In genomic region chr18:22637787-22638186, GRCh38 we compare ENCODE assay signal across 16 cellular contexts.
DNase-seq lines count a peak whose midpoint lies in the region; ATAC-seq and TF ChIP-seq lines count a peak whose summit lies in the region.
"Had no signal": no experiment of that assay in that cellular context is flagged by ENCODE, and none has a peak within 500 bp of the region (broad histone marks: within the 10 kb centered on the region; RNA-seq: fewer than 3 reads in every experiment).

No MANE protein-coding gene starts in this region.

- ATAC-seq in HG03095 (IDR thresholded peaks at IDR 0.05; ENCODE audit: unreplicated experiment): no peak
- ATAC-seq: left colon; naive thymus-derived CD4-positive, alpha-beta T cell had no signal

- H3K27ac ChIP-seq in mesenchymal stem cell (ENCODE audit: low read length, poor library complexity, severe bottlenecking) (peak overlapping the region; percentile 49), SK-N-SH (ENCODE audit: low read depth in 2 of 2, low read length in 1 of 2) (no peak overlapping the region)

- no peak overlapping the region for H3K14ac ChIP-seq in mesenchymal stem cell (ENCODE audit: low read length in 2 of 2)

- CTCF ChIA-PET in BJ (lab: Yijun Ruan, JAX) (interaction anchor here (0.7 kb wide), 1 partner anchor 640 kb away, joined by 3 read pairs; no protein-coding TSS in a partner anchor), SK-N-SH (lab: Yijun Ruan, JAX) (no interaction called here)

- H3K18ac ChIP-seq in mesenchymal stem cell (ENCODE audit: low read depth in 1 of 2, low read length in 2 of 2): no peak overlapping the region

- no peak overlapping the region for H2BK5ac ChIP-seq in mesenchymal stem cell (ENCODE audit: low read depth, low read length, poor library complexity, severe bottlenecking)

- no peaks in the 10 kb centered on the region for H3K79me2 ChIP-seq in SK-N-SH (ENCODE audit: insufficient read depth)

- no peaks in the 10 kb centered on the region for H3K27me3 ChIP-seq in BJ (ENCODE audit: control insufficient read depth, insufficient read depth, low read length)
- H3K27me3 ChIP-seq in mesenchymal stem cell (ENCODE audit: control insufficient read depth in 1 of 2, insufficient read depth in 1 of 2, low read length in 2 of 2): no peaks in the 10 kb centered on the region
- H3K27me3 ChIP-seq in SK-N-SH (ENCODE audit: insufficient read depth): no peaks in the 10 kb centered on the region
- H3K27me3 ChIP-seq: adrenal gland had no signal

- POLR2A ChIA-PET in BJ (lab: Charles Lee): no interaction called here
- POLR2A ChIA-PET in SK-N-SH (lab: Yijun Ruan, JAX): no interaction called here

- H2AK5ac ChIP-seq in mesenchymal stem cell (ENCODE audit: low read length, severe bottlenecking): no peak overlapping the region

- 82% methylated on average over 1 of the region's 1 CpG for WGBS in mesenchymal stem cell
- 81% methylated on average over 1 of the region's 1 CpG for WGBS in SK-N-SH (ENCODE audit: low lambda C conversion rate)

- TF ChIP-seq CTCF in BJ (IDR thresholded peaks at IDR 0.05; ENCODE audit: insufficient read depth, low read depth, low read length) (no peak), SK-N-SH (IDR thresholded peaks at IDR 0.05) (no peak)

- H3K79me1 ChIP-seq in mesenchymal stem cell (replicated peaks; ENCODE audit: low read length, poor library complexity, severe bottlenecking): no peaks in the 10 kb centered on the region

- no peaks in the 10 kb centered on the region for H3F3A ChIP-seq in SK-N-SH (replicated peaks; ENCODE audit: insufficient read depth)

- H3K9ac ChIP-seq in mesenchymal stem cell (ENCODE audit: low read length) (peak overlapping the region; percentile 30), SK-N-SH (no peak overlapping the region)

- H3K9me2 ChIP-seq in SK-N-SH: no peaks in the 10 kb centered on the region

- no peaks in the 10 kb centered on the region for H3K36me3 ChIP-seq in BJ (ENCODE audit: control insufficient read depth, insufficient read depth, low read length)
- no peaks in the 10 kb centered on the region for H3K36me3 ChIP-seq in mesenchymal stem cell (ENCODE audit: control insufficient read depth in 1 of 2, insufficient read depth in 2 of 2, low read depth in 1 of 2, low read length in 2 of 2)
- no peaks in the 10 kb centered on the region for H3K36me3 ChIP-seq in SK-N-SH (replicated peaks in 1 of 2; ENCODE audit: control insufficient read depth in 1 of 2, insufficient read depth in 2 of 2, low read length in 1 of 2)
- H3K36me3 ChIP-seq: adrenal gland had no signal

- no peak overlapping the region for H2BK12ac ChIP-seq in mesenchymal stem cell (ENCODE audit: low read length in 2 of 2)

- no peaks in the 10 kb centered on the region for H4K20me1 ChIP-seq in SK-N-SH (ENCODE audit: insufficient read depth)

- TF ChIP-seq EP300 in SK-N-SH (IDR thresholded peaks at IDR 0.05; ENCODE audit: borderline replicate concordance in 1 of 2, low read depth in 1 of 2, low read length in 1 of 2): no peak

- H3K4me2 ChIP-seq in mesenchymal stem cell (ENCODE audit: low read length, poor library complexity, severe bottlenecking): no peak overlapping the region
- no peak overlapping the region for H3K4me2 ChIP-seq in SK-N-SH

- H3K4me1 ChIP-seq in mesenchymal stem cell (ENCODE audit: control insufficient read depth, insufficient read depth, low read depth, low read length) (peaks cover 1% of the 10 kb centered on the region), SK-N-SH (ENCODE audit: control insufficient read depth in 1 of 2, insufficient read depth in 2 of 2, low read depth in 1 of 2, low read length in 1 of 2) (0 out of 4 replicates have a peak, but pooled peaks cover 0 to 3% of the 10 kb centered on the region in 2 experiments)

- H4K8ac ChIP-seq in mesenchymal stem cell (ENCODE audit: low read length): no peak overlapping the region

- no peak for TF ChIP-seq RAD21 in SK-N-SH (IDR thresholded peaks at IDR 0.05; ENCODE audit: low read length)

- no peak overlapping the region for H3K23ac ChIP-seq in mesenchymal stem cell (ENCODE audit: low read length in 2 of 2)

- no peak overlapping the region for H4K91ac ChIP-seq in mesenchymal stem cell (ENCODE audit: low read length)

- H3K4ac ChIP-seq in mesenchymal stem cell (ENCODE audit: low read depth in 1 of 2, low read length in 2 of 2): no peak overlapping the region

- H3K9me3 ChIP-seq in mesenchymal stem cell (ENCODE audit: control insufficient read depth, low read length) (peaks cover 3% of the 10 kb centered on the region), SK-N-SH (no peaks in the 10 kb centered on the region; the same call in 1 of the 2 replicates)
- H3K9me3 ChIP-seq: adrenal gland had no signal

- no peak overlapping the region for H3K4me3 ChIP-seq in BJ (ENCODE audit: low read depth, low read length)
- H3K4me3 ChIP-seq in mesenchymal stem cell (ENCODE audit: insufficient read depth in 1 of 2, low read depth in 1 of 2, low read length in 2 of 2): no peak overlapping the region
- no peak overlapping the region for H3K4me3 ChIP-seq in SK-N-SH (ENCODE audit: low read depth in 2 of 2, low read length in 1 of 2)
- H3K4me3 ChIP-seq: adrenal gland had no signal

- no peak overlapping the region for H2BK15ac ChIP-seq in mesenchymal stem cell (ENCODE audit: low read depth, poor library complexity, severe bottlenecking)

- peak; percentile 41 for DNase-seq in BJ (ENCODE audit: low read depth)
- peak; percentile 84 for DNase-seq in NCI-H226
- DNase-seq in dedifferentiated amniotic fluid mesenchymal stem cell (ENCODE audit: extremely low spot score): peak; percentile 36
- peak; percentile 50 for DNase-seq in mesenchymal stem cell
- DNase-seq in AML-193 (lab: John Stamatoyannopoulos, UW): no peak
- no peak for DNase-seq in NCI-H1092 (lab: John Stamatoyannopoulos, UW)
- no peak for DNase-seq in SK-N-SH
- DNase-seq: activated CD4-positive, alpha-beta T cell treated with anti-CD3 and anti-CD28 coated beads for 4 hours; glutamatergic neuron; left colon; naive thymus-derived CD4-positive, alpha-beta T cell; NCI-H1417 treated with DMSO at 0.1 percent for 48 hours; NCI-H446; stimulated activated CD4-positive, alpha-beta T cell treated with anti-CD3 and anti-CD28 coated beads, Interleukin-2, amount 100 ng/mL, for 48 hours had no signal

- H2AFZ ChIP-seq in mesenchymal stem cell (ENCODE audit: low read depth, low read length) (no peak overlapping the region), SK-N-SH (ENCODE audit: low read depth) (no peak overlapping the region)

- no peak overlapping the region for H2BK120ac ChIP-seq in mesenchymal stem cell (ENCODE audit: low read depth, low read length)

TF ChIP-seq in SK-N-SH, 30 proteins besides CTCF, POLR2A, EP300 and RAD21 (continues in another document):
- TF ChIP-seq TEAD4 (IDR thresholded peaks at IDR 0.05; ENCODE audit: borderline replicate concordance, insufficient read depth) (no peak), RXRA (IDR thresholded peaks at IDR 0.05; ENCODE audit: borderline replicate concordance, low read depth) (no peak), ELF1 (IDR thresholded peaks at IDR 0.05) (no peak), EZH2phosphoT487 (IDR thresholded peaks at IDR 0.05; ENCODE audit: borderline replicate concordance, low read depth) (no peak), MXI1 (IDR thresholded peaks at IDR 0.05; ENCODE audit: low read depth, low read length) (no peak), FOXJ3 (CRISPR knock-in tag; IDR thresholded peaks at IDR 0.05) (no peak), NFIC (IDR thresholded peaks at IDR 0.05; ENCODE audit: borderline replicate concordance) (no peak), FOSL2 (IDR thresholded peaks at IDR 0.05; ENCODE audit: borderline replicate concordance, low read depth) (no peak), USF1 (IDR thresholded peaks at IDR 0.05; ENCODE audit: borderline replicate concordance, low read depth) (no peak), CHD2 (IDR thresholded peaks at IDR 0.05; ENCODE audit: low read length, partially characterized antibody) (no peak), ZBTB33 (IDR thresholded peaks at IDR 0.05; ENCODE audit: borderline replicate concordance, low read depth) (no peak), TAF1 (IDR thresholded peaks at IDR 0.05; ENCODE audit: borderline replicate concordance, low read depth, low read length) (no peak), MAX (IDR thresholded peaks at IDR 0.05; ENCODE audit: low read depth) (no peak), PBX3 (IDR thresholded peaks at IDR 0.05) (no peak), FOXM1 (IDR thresholded peaks at IDR 0.05; ENCODE audit: low read depth) (no peak)

Comparison
In these comparisons a context has a peak if more than half of its experiments do, and no peak if none do; other contexts are left out.
1. DNase-seq: peak in BJ (single experiment), NCI-H226 (single experiment), dedifferentiated amniotic fluid mesenchymal stem cell (single experiment) and mesenchymal stem cell (single experiment); none in AML-193 (0 of 2), NCI-H1092 (single experiment) and SK-N-SH (single experiment).